1 cellular context compared by ENCODE assay signal in genomic region chr2:65370387-65371093, GRCh38.
TF ChIP-seq lines count a peak whose summit lies in the region.

No MANE protein-coding gene starts in this region.

TF ChIP-seq in HepG2, 621 proteins besides CTCF, POLR2A, EP300 and RAD21 (continued from another document and continues in another):
- TF ChIP-seq ZNF687 (CRISPR knock-in tag; IDR thresholded peaks at IDR 0.05) (no peak), FOXO4 (CRISPR knock-in tag; conservative IDR thresholded peaks at IDR 0.05) (no peak), NR3C1 (CRISPR knock-in tag; IDR thresholded peaks at IDR 0.05) (no peak), KAT7 (CRISPR knock-in tag; IDR thresholded peaks at IDR 0.05; ENCODE audit: borderline replicate concordance) (no peak), ZNF839 (CRISPR knock-in tag; IDR thresholded peaks at IDR 0.05; ENCODE audit: borderline replicate concordance) (no peak), PBX3 (CRISPR knock-in tag; IDR thresholded peaks at IDR 0.05; ENCODE audit: borderline replicate concordance) (no peak), ZBTB33 (CRISPR knock-in tag; IDR thresholded peaks at IDR 0.05) (no peak), ONECUT2 (CRISPR knock-in tag; IDR thresholded peaks at IDR 0.05) (no peak), CREM (IDR thresholded peaks at IDR 0.05) (no peak), CREM (CRISPR knock-in tag; IDR thresholded peaks at IDR 0.05) (no peak), TCF7 (IDR thresholded peaks at IDR 0.05; ENCODE audit: low read depth) (no peak), ARNT2 (CRISPR knock-in tag; IDR thresholded peaks at IDR 0.05; ENCODE audit: low read depth) (no peak), THAP9 (CRISPR knock-in tag; IDR thresholded peaks at IDR 0.05; ENCODE audit: borderline replicate concordance) (no peak), ZNF7 (CRISPR knock-in tag; IDR thresholded peaks at IDR 0.05) (no peak), NFRKB (IDR thresholded peaks at IDR 0.05) (no peak), NFIC (IDR thresholded peaks at IDR 0.05; ENCODE audit: low read length) (no peak), E2F5 (CRISPR knock-in tag; conservative IDR thresholded peaks at IDR 0.05) (no peak), ZNF18 (CRISPR knock-in tag; IDR thresholded peaks at IDR 0.05; ENCODE audit: insufficient replicate concordance) (no peak), ZNF775 (CRISPR knock-in tag; IDR thresholded peaks at IDR 0.05; ENCODE audit: borderline replicate concordance) (no peak), GTF2F1 (IDR thresholded peaks at IDR 0.05; ENCODE audit: low read length) (no peak), ZNF672 (CRISPR knock-in tag; IDR thresholded peaks at IDR 0.05) (no peak), SOX6 (IDR thresholded peaks at IDR 0.05) (no peak), SOX6 (CRISPR knock-in tag; IDR thresholded peaks at IDR 0.05) (peak; percentile 79), LBX2 (CRISPR knock-in tag; IDR thresholded peaks at IDR 0.05; ENCODE audit: borderline replicate concordance) (no peak), NFE2L1 (CRISPR knock-in tag; IDR thresholded peaks at IDR 0.05; ENCODE audit: borderline replicate concordance) (no peak), IKZF1 (IDR thresholded peaks at IDR 0.05) (no peak), ZNF382 (CRISPR knock-in tag; IDR thresholded peaks at IDR 0.05; ENCODE audit: borderline replicate concordance) (no peak), ZBTB10 (CRISPR knock-in tag; IDR thresholded peaks at IDR 0.05; ENCODE audit: borderline replicate concordance) (no peak), ZNF878 (CRISPR knock-in tag; IDR thresholded peaks at IDR 0.05) (no peak), NFYC (CRISPR knock-in tag; IDR thresholded peaks at IDR 0.05) (no peak), ZNF343 (CRISPR knock-in tag; IDR thresholded peaks at IDR 0.05) (no peak), EED (CRISPR knock-in tag; IDR thresholded peaks at IDR 0.05) (no peak), CSRNP1 (CRISPR knock-in tag; IDR thresholded peaks at IDR 0.05) (0 out of 2 replicates have a peak, but pooled peaks have one; percentile 33), EZH2 (conservative IDR thresholded peaks at IDR 0.05; ENCODE audit: low read depth, low read length) (no peak), ZNF670 (CRISPR knock-in tag; IDR thresholded peaks at IDR 0.05; ENCODE audit: borderline replicate concordance) (no peak), FOXA3 (CRISPR knock-in tag; IDR thresholded peaks at IDR 0.05) (peak; percentile 81), ZNF557 (CRISPR knock-in tag; IDR thresholded peaks at IDR 0.05) (no peak), RNF2 (conservative IDR thresholded peaks at IDR 0.05; ENCODE audit: low read depth) (no peak), SMARCC2 (IDR thresholded peaks at IDR 0.05) (no peak), RFXANK (CRISPR knock-in tag; IDR thresholded peaks at IDR 0.05) (0 out of 2 replicates have a peak, but pooled peaks have one; percentile 63), SMAD3 (CRISPR knock-in tag; IDR thresholded peaks at IDR 0.05) (no peak), MNT (IDR thresholded peaks at IDR 0.05) (no peak), MED13 (CRISPR knock-in tag; IDR thresholded peaks at IDR 0.05) (no peak), SRSF1 (optimal IDR thresholded peaks at IDR 0.05; ENCODE audit: low read depth, low read length) (no peak), NCOA1 (CRISPR knock-in tag; IDR thresholded peaks at IDR 0.05) (no peak)
